In genomic region chr14:23483216-23483854, GRCh38 we compare ENCODE assay signal across 8 cellular contexts. TPM values are rescaled to one million over a fixed set of nuclear protein-coding genes. Genes with fewer than 3 reads are reported as not detected.
DNase-seq lines count a peak whose midpoint lies in the region; ATAC-seq and TF ChIP-seq lines count a peak whose summit lies in the region.

No MANE protein-coding gene starts in this region.

- CTCF ChIA-PET in MCF 10A (lab: Yijun Ruan, JAX): interaction anchor here (13.0 kb wide), 1 partner anchor 76 kb away, joined by 247 read pairs; the partner anchor contains the start of gene THTPA

- no peak overlapping the region for H2BK120ac ChIP-seq in mesenchymal stem cell (ENCODE audit: low read depth, low read length)

- H4K8ac ChIP-seq in mesenchymal stem cell (ENCODE audit: low read length): no peak overlapping the region

- no peak for ATAC-seq in GM18511 (IDR thresholded peaks at IDR 0.05; ENCODE audit: unreplicated experiment)
- ATAC-seq in GM18498 (IDR thresholded peaks at IDR 0.05; ENCODE audit: unreplicated experiment): no peak

- DNase-seq in MCF 10A (ENCODE audit: unreplicated experiment) (peak; percentile 2), breast epithelium (ENCODE audit: low spot score in 2 of 2) (no peak), NCI-H1436 treated with DMSO at 0.1 percent for 48 hours (lab: John Stamatoyannopoulos, UW) (peak; percentile 7), amygdala (lab: John Stamatoyannopoulos, UW) (peak in 52 of 56 donors; percentile 8 to 86 (median 67)), mesenchymal stem cell (peak; percentile 22), kidney glomerular epithelial cell (lab: John Stamatoyannopoulos, UW) (no peak)

- no peaks in the 10 kb centered on the region for H3K27me3 Mint-ChIP-seq in MCF 10A (ENCODE audit: insufficient read depth, unreplicated experiment)

- H2AK5ac ChIP-seq in mesenchymal stem cell (ENCODE audit: low read length, severe bottlenecking): no peak overlapping the region

- H3K27ac ChIP-seq in breast epithelium (no peak overlapping the region), mesenchymal stem cell (ENCODE audit: low read length, poor library complexity, severe bottlenecking) (no peak overlapping the region)

- no peak overlapping the region for H2BK5ac ChIP-seq in mesenchymal stem cell (ENCODE audit: low read depth, low read length, poor library complexity, severe bottlenecking)

- H3K9ac ChIP-seq in mesenchymal stem cell (ENCODE audit: low read length): no peak overlapping the region

- H3K4me3 Mint-ChIP-seq in MCF 10A (ENCODE audit: unreplicated experiment): no peak overlapping the region

- no peak overlapping the region for H3K27ac Mint-ChIP-seq in MCF 10A (ENCODE audit: low read depth, unreplicated experiment)

- H3K4me1 ChIP-seq in breast epithelium (no peaks in the 10 kb centered on the region), mesenchymal stem cell (ENCODE audit: control insufficient read depth, insufficient read depth, low read depth, low read length) (no peaks in the 10 kb centered on the region)

- H3K9me3 ChIP-seq in breast epithelium (no peaks in the 10 kb centered on the region), mesenchymal stem cell (ENCODE audit: control insufficient read depth, low read length) (no peaks in the 10 kb centered on the region)

- no peaks in the 10 kb centered on the region for H3K27me3 ChIP-seq in breast epithelium
- no peaks in the 10 kb centered on the region for H3K27me3 ChIP-seq in mesenchymal stem cell (ENCODE audit: control insufficient read depth in 1 of 2, insufficient read depth in 1 of 2, low read length in 2 of 2)

- no peak overlapping the region for H2AFZ ChIP-seq in mesenchymal stem cell (ENCODE audit: low read depth, low read length)

- H3K14ac ChIP-seq in mesenchymal stem cell (ENCODE audit: low read length in 2 of 2): no peak overlapping the region

- no peak overlapping the region for H2BK12ac ChIP-seq in mesenchymal stem cell (ENCODE audit: low read length in 2 of 2)

- POLR2A ChIA-PET in MCF 10A (lab: Yijun Ruan, JAX): no interaction called here

- H4K91ac ChIP-seq in mesenchymal stem cell (ENCODE audit: low read length): no peak overlapping the region

- no peak overlapping the region for H3K4ac ChIP-seq in mesenchymal stem cell (ENCODE audit: low read depth in 1 of 2, low read length in 2 of 2)

- H3K36me3 Mint-ChIP-seq in MCF 10A (ENCODE audit: insufficient read depth, unreplicated experiment): peaks cover 55% of the 10 kb centered on the region

- no peaks in the 10 kb centered on the region for H3K4me1 Mint-ChIP-seq in MCF 10A (ENCODE audit: insufficient read depth, unreplicated experiment)

- H3K4me2 ChIP-seq in mesenchymal stem cell (ENCODE audit: low read length, poor library complexity, severe bottlenecking): no peak overlapping the region

- no peak overlapping the region for H3K18ac ChIP-seq in mesenchymal stem cell (ENCODE audit: low read depth in 1 of 2, low read length in 2 of 2)

- peaks cover 24% of the 10 kb centered on the region for H3K79me1 ChIP-seq in mesenchymal stem cell (replicated peaks; ENCODE audit: low read length, poor library complexity, severe bottlenecking)

- no peaks in the 10 kb centered on the region for H3K9me3 Mint-ChIP-seq in MCF 10A (ENCODE audit: unreplicated experiment)

- BruUV-seq in MCF 10A (replicated peaks; lab: Mats Ljungman, UMichigan): no TSS peak

- H3K4me3 ChIP-seq in breast epithelium (no peak overlapping the region), mesenchymal stem cell (ENCODE audit: insufficient read depth in 1 of 2, low read depth in 1 of 2, low read length in 2 of 2) (no peak overlapping the region)

- TF ChIP-seq CTCF in MCF 10A (IDR thresholded peaks at IDR 0.05; ENCODE audit: unreplicated experiment): peak; percentile 31
- no peak for TF ChIP-seq CTCF in breast epithelium (IDR thresholded peaks at IDR 0.05)

- TF ChIP-seq POLR2A in breast epithelium (IDR thresholded peaks at IDR 0.05): no peak

- intact Hi-C loops in MCF 10A (cut with micrococcal nuclease) (no loop called here), breast epithelium (cut with DNase I; ENCODE audit: low total_unique reads) (no loop called here)

- H3K23ac ChIP-seq in mesenchymal stem cell (ENCODE audit: low read length in 2 of 2): no peak overlapping the region

- no peaks in the 10 kb centered on the region for H3K36me3 ChIP-seq in breast epithelium
- H3K36me3 ChIP-seq in mesenchymal stem cell (ENCODE audit: control insufficient read depth in 1 of 2, insufficient read depth in 2 of 2, low read depth in 1 of 2, low read length in 2 of 2): peaks cover 21 to 77% of the 10 kb centered on the region in 2 experiments

- no peak overlapping the region for H2BK15ac ChIP-seq in mesenchymal stem cell (ENCODE audit: low read depth, poor library complexity, severe bottlenecking)

- 34% methylated on average over 8 of the region's 9 CpGs for WGBS in mesenchymal stem cell

RNA-seq across cellular contexts. Expression of gene NGDN, which starts 13.8 kb away (rescaled TPM):
- 44.5 and 46.8 TPM in 2 replicates for total RNA-seq in MCF 10A (2022)
- 10 to 100 TPM; 39.8 to 58.8 (median 42.3) TPM for total RNA-seq in breast epithelium
- 36.6 TPM for polyA plus RNA-seq in mesenchymal stem cell (2013, experiment 1 of 2)
- polyA plus RNA-seq in mesenchymal stem cell (2013, experiment 2 of 2): 39.1 TPM

RNA-seq across cellular contexts. Expression of gene MYH7, which starts 47.9 kb away (rescaled TPM):
- total RNA-seq in MCF 10A (2022): not detected in 2 replicates
- total RNA-seq in breast epithelium: not detected
- polyA plus RNA-seq in mesenchymal stem cell (2013, experiment 1 of 2): not detected
- not detected for polyA plus RNA-seq in mesenchymal stem cell (2013, experiment 2 of 2)

Comparison
In these comparisons a context has a peak if more than half of its experiments do, and no peak if none do; other contexts are left out.
1. DNase-seq: peak in MCF 10A (single experiment), NCI-H1436 treated with DMSO at 0.1 percent for 48 hours (single experiment), amygdala (52 of 56) and mesenchymal stem cell (single experiment); none in breast epithelium (0 of 2) and kidney glomerular epithelial cell (single experiment).